9 cellular contexts compared by ENCODE assay signal in genomic region chr20:7980332-7981046, GRCh38. TPM values are rescaled to one million over a fixed set of nuclear protein-coding genes. Genes with fewer than 3 reads are reported as not detected.
DNase-seq lines count a peak whose midpoint lies in the region; ATAC-seq lines count a peak whose summit lies in the region.
"Had no signal": no experiment of that assay in that cellular context is flagged by ENCODE, and none has a peak within 500 bp of the region (broad histone marks: within the 10 kb centered on the region; RNA-seq: fewer than 3 reads in every experiment).

No MANE protein-coding gene starts in this region.

- H3K4me3 ChIP-seq in skeletal muscle cell (ENCODE audit: low read depth, low read length): no peak overlapping the region

- peaks cover 37% of the 10 kb centered on the region for H3K36me3 Mint-ChIP-seq in activated CD4-positive, alpha-beta memory T cell treated with anti-CD3 and anti-CD28 coated beads, Interleukin-2, amount 10 ng/mL, durations not matched to agents 7 days and 5 days (ENCODE audit: low read depth)

- H3K27me3 Mint-ChIP-seq in activated CD4-positive, alpha-beta memory T cell treated with anti-CD3 and anti-CD28 coated beads, Interleukin-2, amount 10 ng/mL, durations not matched to agents 7 days and 5 days: no peaks in the 10 kb centered on the region
- H3K27me3 Mint-ChIP-seq: dendritic cell treated with granulocyte-macrophage colony-stimulating factor and Interleukin-4, amounts not matched to agents 40 ng/mL and 50 ng/mL, for 4 days had no signal

- peak; percentile 72 for ATAC-seq in GM21447 (IDR thresholded peaks at IDR 0.05; ENCODE audit: unreplicated experiment)

- in situ Hi-C loops in KBM-7 (cut with MboI; ENCODE audit: low pct_unique_long_range_greater_than_20kb, low sequenced_read_pairs): no loop called here

- H3K9me3 Mint-ChIP-seq in activated CD4-positive, alpha-beta memory T cell treated with anti-CD3 and anti-CD28 coated beads, Interleukin-2, amount 10 ng/mL, durations not matched to agents 7 days and 5 days: no peaks in the 10 kb centered on the region
- H3K9me3 Mint-ChIP-seq: dendritic cell treated with granulocyte-macrophage colony-stimulating factor and Interleukin-4, amounts not matched to agents 40 ng/mL and 50 ng/mL, for 4 days had no signal

- H3K4me3 Mint-ChIP-seq in activated CD4-positive, alpha-beta memory T cell treated with anti-CD3 and anti-CD28 coated beads, Interleukin-2, amount 10 ng/mL, durations not matched to agents 7 days and 5 days: no peak overlapping the region
- H3K4me3 Mint-ChIP-seq: dendritic cell treated with granulocyte-macrophage colony-stimulating factor and Interleukin-4, amounts not matched to agents 40 ng/mL and 50 ng/mL, for 4 days had no signal

- POLR2A ChIA-PET in activated CD4-positive, alpha-beta memory T cell treated with anti-CD3 and anti-CD28 coated beads, Interleukin-2, amount 10 ng/mL, durations not matched to agents 7 days and 5 days (lab: Charles Lee): no interaction called here

- intact Hi-C loops in head of caudate nucleus (cut with DNase I): no loop called here

- H3K27ac Mint-ChIP-seq in activated CD4-positive, alpha-beta memory T cell treated with anti-CD3 and anti-CD28 coated beads, Interleukin-2, amount 10 ng/mL, durations not matched to agents 7 days and 5 days: peak overlapping the region; percentile 3
- H3K27ac Mint-ChIP-seq: dendritic cell treated with granulocyte-macrophage colony-stimulating factor and Interleukin-4, amounts not matched to agents 40 ng/mL and 50 ng/mL, for 4 days had no signal

- H3K4me1 Mint-ChIP-seq in activated CD4-positive, alpha-beta memory T cell treated with anti-CD3 and anti-CD28 coated beads, Interleukin-2, amount 10 ng/mL, durations not matched to agents 7 days and 5 days: peaks cover 15% of the 10 kb centered on the region

- CTCF ChIA-PET in activated CD4-positive, alpha-beta memory T cell treated with anti-CD3 and anti-CD28 coated beads, Interleukin-2, amount 10 ng/mL, durations not matched to agents 7 days and 5 days (lab: Charles Lee): interaction anchor here (0.6 to 2.8 kb wide), 4 partner anchors 9 to 742 kb away, joined by 3 to 10 read pairs (median 3); no protein-coding TSS in a partner anchor

- peak; percentile 64 for DNase-seq in SIG-M5 treated with dmso at 0.1 percent for 504 hours (lab: John Stamatoyannopoulos, UW; ENCODE audit: unreplicated experiment)
- no peak for DNase-seq in SIG-M5 (lab: John Stamatoyannopoulos, UW)
- peak; percentile 50 for DNase-seq in KBM-7
- peak; percentile 21 for DNase-seq in activated CD4-positive, alpha-beta memory T cell treated with anti-CD3 and anti-CD28 coated beads, Interleukin-2, amount 10 ng/mL, durations not matched to agents 7 days and 5 days
- DNase-seq in head of caudate nucleus: peak in 31 of 42 donors; percentile 5 to 75 (median 52)
- peak; percentile 17 for DNase-seq in skeletal muscle cell (ENCODE audit: low read depth)
- DNase-seq in NCI-H2029 treated with DMSO at 0.1 percent for 48 hours (lab: John Stamatoyannopoulos, UW): no peak

RNA-seq across cellular contexts. Expression of gene TMX4, which starts 39.1 kb away (rescaled TPM):
- 10 to 100 TPM; 73.6 to 80.3 TPM for total RNA-seq in activated CD4-positive, alpha-beta memory T cell treated with anti-CD3 and anti-CD28 coated beads, Interleukin-2, amount 10 ng/mL, durations not matched to agents 7 days and 5 days

RNA-seq across cellular contexts. Expression of gene HAO1, which starts 40.2 kb away (rescaled TPM):
- total RNA-seq in activated CD4-positive, alpha-beta memory T cell treated with anti-CD3 and anti-CD28 coated beads, Interleukin-2, amount 10 ng/mL, durations not matched to agents 7 days and 5 days: not detected

Comparison
In these comparisons a context has a peak if more than half of its experiments do, and no peak if none do; other contexts are left out.
1. DNase-seq: peak in SIG-M5 treated with dmso at 0.1 percent for 504 hours (single experiment), KBM-7 (single experiment), activated CD4-positive, alpha-beta memory T cell treated with anti-CD3 and anti-CD28 coated beads, Interleukin-2, amount 10 ng/mL, durations not matched to agents 7 days and 5 days (single experiment), head of caudate nucleus (31 of 42) and skeletal muscle cell (single experiment); none in SIG-M5 (single experiment) and NCI-H2029 treated with DMSO at 0.1 percent for 48 hours (single experiment).